In the genomic region with DNA sequence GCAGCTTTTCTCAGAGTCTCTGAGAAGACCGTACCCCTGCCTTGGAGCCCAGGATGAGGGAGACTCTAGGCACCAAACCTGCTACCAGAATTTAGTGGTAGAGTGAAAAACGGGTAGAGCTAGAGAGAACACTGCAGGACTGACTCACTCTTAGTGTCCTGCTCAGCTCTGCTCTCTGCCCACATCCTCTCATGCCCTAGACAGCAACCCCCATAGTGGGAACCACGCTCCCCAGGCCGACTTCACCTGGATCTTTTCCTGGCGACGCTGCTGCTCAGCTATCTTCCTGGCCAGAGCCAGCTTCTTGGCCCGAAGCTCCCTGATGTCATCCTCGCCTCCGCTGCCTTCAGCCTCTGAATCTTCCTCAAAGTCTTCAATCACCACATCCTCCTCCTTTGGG, we compare ENCODE assay signal across 14 cellular contexts. TPM values are rescaled to one million over a fixed set of nuclear protein-coding genes. Genes with fewer than 3 reads are reported as not detected.
DNase-seq lines count a peak whose midpoint lies in the region; ATAC-seq and TF ChIP-seq lines count a peak whose summit lies in the region.
"Had no signal": no experiment of that assay in that cellular context is flagged by ENCODE, and none has a peak within 500 bp of the region (broad histone marks: within the 10 kb centered on the region; RNA-seq: fewer than 3 reads in every experiment).

No MANE protein-coding gene starts in this region.

- H3K4me1 ChIP-seq in CD8-positive, alpha-beta memory T cell (ENCODE audit: insufficient read depth, low read length) = no peaks in the 10 kb centered on the region
- peaks cover 47% of the 10 kb centered on the region for H3K4me1 ChIP-seq in PC-3 (ENCODE audit: insufficient read depth, low read length)
- H3K4me1 ChIP-seq in colonic mucosa = peaks cover 11% of the 10 kb centered on the region

- ATAC-seq in PC-3 (peak; percentile 88), GM19455 (IDR thresholded peaks at IDR 0.05; ENCODE audit: unreplicated experiment) (no peak)

- H3K79me2 ChIP-seq in PC-3 (ENCODE audit: low read length) = no peaks in the 10 kb centered on the region

- no TSS peak for BruUV-seq in PC-3 (replicated peaks; lab: Mats Ljungman, UMichigan)

- no peaks in the 10 kb centered on the region for H3K27me3 ChIP-seq in CD8-positive, alpha-beta memory T cell (ENCODE audit: insufficient read depth, low read length, poor library complexity, severe bottlenecking)
- H3K27me3 ChIP-seq in PC-3 (ENCODE audit: low read length) (no peaks in the 10 kb centered on the region), colonic mucosa (no peaks in the 10 kb centered on the region)

- CTCF ChIA-PET in CD8-positive, alpha-beta memory T cell (lab: Charles Lee) = interaction anchor here (1.0 to 3.1 kb wide), 3 partner anchors 8 to 27 kb away, joined by 3 to 13 read pairs (median 9); a partner anchor contains a TSS
- CTCF ChIA-PET in PC-3 (lab: Charles Lee) = interaction anchor here (0.6 to 0.7 kb wide), 3 partner anchors 27 to 195 kb away, joined by 3 read pairs; no protein-coding TSS in a partner anchor

- peak overlapping the region in 1 of 7 donors; percentile 19 for H3K4me3 Mint-ChIP-seq in CD8-positive, alpha-beta memory T cell
- no peak overlapping the region for H3K4me3 Mint-ChIP-seq in neural crest cell
- H3K4me3 Mint-ChIP-seq: endodermal cell, naive B cell had no signal

- H3K9me2 ChIP-seq in PC-3 (replicated peaks; ENCODE audit: low read length) = no peaks in the 10 kb centered on the region

- no peak overlapping the region for H3K27ac ChIP-seq in CD8-positive, alpha-beta memory T cell (ENCODE audit: low read depth, low read length)
- H3K27ac ChIP-seq in PC-3 (ENCODE audit: low read length) (peak overlapping the region; percentile 86), colonic mucosa (peak overlapping the region; percentile 96)

- H4K20me1 ChIP-seq in PC-3 (ENCODE audit: low read length) = no peaks in the 10 kb centered on the region

- no peak overlapping the region for H3K4me3 ChIP-seq in CD8-positive, alpha-beta memory T cell (ENCODE audit: low read length)
- H3K4me3 ChIP-seq in PC-3 (ENCODE audit: low read length) = no peak overlapping the region
- H3K4me3 ChIP-seq in colonic mucosa = no peak overlapping the region

- no peak overlapping the region for H2AFZ ChIP-seq in PC-3 (ENCODE audit: low read length)

- peaks cover 4 to 82% (median 38%) of the 10 kb centered on the region in 3 donors for H3K36me3 Mint-ChIP-seq in CD8-positive, alpha-beta memory T cell
- H3K36me3 Mint-ChIP-seq in neural crest cell (ENCODE audit: low read depth) = peaks cover 18% of the 10 kb centered on the region

- peak overlapping the region in 7 of 8 donors; percentile 5 to 96 (median 72) for H3K27ac Mint-ChIP-seq in CD8-positive, alpha-beta memory T cell
- peak overlapping the region; percentile 55 for H3K27ac Mint-ChIP-seq in neural crest cell (ENCODE audit: unreplicated experiment)
- H3K27ac Mint-ChIP-seq: endodermal cell had no signal

- intact Hi-C loops in PC-3 (cut with micrococcal nuclease) (loop anchor here (10.0 kb wide), 1 partner anchor 93 kb away; no protein-coding TSS in a partner anchor), colonic mucosa (cut with DNase I) (no loop called here)

- H3K36me3 ChIP-seq in CD8-positive, alpha-beta memory T cell (ENCODE audit: insufficient read depth, low read length) = peaks cover 31% of the 10 kb centered on the region
- H3K36me3 ChIP-seq in PC-3 (ENCODE audit: low read depth, low read length) (no peaks in the 10 kb centered on the region), colonic mucosa (no peaks in the 10 kb centered on the region)

- no peaks in the 10 kb centered on the region for H3K27me3 Mint-ChIP-seq in CD8-positive, alpha-beta memory T cell
- no peaks in the 10 kb centered on the region for H3K27me3 Mint-ChIP-seq in neural crest cell (ENCODE audit: low read depth)
- H3K27me3 Mint-ChIP-seq: naive B cell had no signal

- H3K4me1 Mint-ChIP-seq in CD8-positive, alpha-beta memory T cell = peaks cover 9 to 52% (median 28%) of the 10 kb centered on the region in 3 donors
- H3K4me1 Mint-ChIP-seq in neural crest cell = peaks cover 22% of the 10 kb centered on the region

- peak overlapping the region; percentile 41 for H3K9ac ChIP-seq in PC-3 (ENCODE audit: low read length)
- peak overlapping the region; percentile 0 to 53 for H3K9ac ChIP-seq in colonic mucosa (ENCODE audit: low read depth in 2 of 2, low read length in 2 of 2)

- POLR2A ChIA-PET in CD8-positive, alpha-beta memory T cell (lab: Charles Lee) = interaction anchor here (0.5 to 1.2 kb wide), 3 partner anchors 11 to 36 kb away, joined by 3 to 5 read pairs (median 4); no protein-coding TSS in a partner anchor
- POLR2A ChIA-PET in PC-3 (lab: Charles Lee; ENCODE audit: unreplicated experiment) = interaction anchor here (0.8 kb wide), 1 partner anchor 13 kb away, joined by 3 read pairs; no protein-coding TSS in a partner anchor

- no peaks in the 10 kb centered on the region for H3F3A ChIP-seq in PC-3 (ENCODE audit: low read length, unreplicated experiment)

- TF ChIP-seq CTCF in PC-3 (conservative IDR thresholded peaks at IDR 0.05; ENCODE audit: low read depth, low read length) (no peak), colonic mucosa (IDR thresholded peaks at IDR 0.05) (no peak), neural crest cell (conservative IDR thresholded peaks at IDR 0.05) (no peak)

- H3K9me3 ChIP-seq in CD8-positive, alpha-beta memory T cell (ENCODE audit: low read length) = no peaks in the 10 kb centered on the region
- H3K9me3 ChIP-seq in PC-3 (ENCODE audit: low read length) (no peaks in the 10 kb centered on the region), colonic mucosa (no peaks in the 10 kb centered on the region)

- H3K9me3 Mint-ChIP-seq in CD8-positive, alpha-beta memory T cell = no peaks in the 10 kb centered on the region
- H3K9me3 Mint-ChIP-seq in neural crest cell = no peaks in the 10 kb centered on the region
- H3K9me3 Mint-ChIP-seq: endodermal cell, naive B cell had no signal

- no peak for DNase-seq in CD8-positive, alpha-beta memory T cell
- DNase-seq in PC-3 (peak; percentile 84), colonic mucosa (no peak), neural crest cell (ENCODE audit: low read depth, low spot score) (no peak), GM19240 (ENCODE audit: insufficient read length, low spot score) (no peak), T1000 (lab: John Stamatoyannopoulos, UW) (no peak)
- DNase-seq in activated CD8-positive, alpha-beta memory T cell treated with anti-CD3 and anti-CD28 coated beads, Interleukin-2, amount 50 U/mL, for 48 hours = no peak
- DNase-seq: amygdala; Calu3; endodermal cell; naive B cell; NCI-H1092 treated with DMSO at 0.1 percent for 48 hours; stimulated activated CD4-positive, alpha-beta T cell treated with anti-CD3 and anti-CD28 coated beads, Interleukin-15, amount 100 ng/mL, for 24 hours had no signal

- peak overlapping the region; percentile 56 for H3K4me2 ChIP-seq in PC-3 (ENCODE audit: low read length)

RNA-seq across cellular contexts. Expression of a gene that starts 26.7 kb away (rescaled TPM):
- 10 to 100 TPM; 39.5 to 42.7 TPM for total RNA-seq in CD8-positive, alpha-beta memory T cell
- 1.3 TPM for polyA plus RNA-seq in CD8-positive, alpha-beta memory T cell
- total RNA-seq in PC-3 (2014; rRNA removed) = 2.0 and 4.4 TPM in 2 replicates
- total RNA-seq in colonic mucosa = 10 to 100 TPM in 1 of 2 donors, 1 to 10 TPM in 1; 7.0 to 11.2 TPM
- 0.37 and 0.82 TPM in 2 replicates for total RNA-seq in neural crest cell

RNA-seq across cellular contexts. Expression of a gene that starts 39.7 kb away (rescaled TPM):
- total RNA-seq in CD8-positive, alpha-beta memory T cell = 10 to 100 TPM; 54.2 to 56.2 TPM
- 60.0 TPM for polyA plus RNA-seq in CD8-positive, alpha-beta memory T cell
- total RNA-seq in PC-3 (2014; rRNA removed) (45.7 and 58.6 TPM in 2 replicates), colonic mucosa (10 to 100 TPM; 41.0 to 49.8 TPM), neural crest cell (25.6 and 29.8 TPM in 2 replicates)

RNA-seq across cellular contexts. Expression of a gene that starts 51.6 kb away (rescaled TPM):
- 10 to 100 TPM; 38.5 to 43.8 TPM for total RNA-seq in CD8-positive, alpha-beta memory T cell
- polyA plus RNA-seq in CD8-positive, alpha-beta memory T cell = 33.2 TPM
- total RNA-seq in PC-3 (2014; rRNA removed) (47.9 and 57.4 TPM in 2 replicates), colonic mucosa (10 to 100 TPM; 22.7 to 34.4 TPM), neural crest cell (29.7 and 35.1 TPM in 2 replicates)

RNA-seq across cellular contexts. Expression of a gene that starts 56.4 kb away (rescaled TPM):
- total RNA-seq in CD8-positive, alpha-beta memory T cell = 1 to 10 TPM; 1.0 to 1.2 TPM
- polyA plus RNA-seq in CD8-positive, alpha-beta memory T cell = 0.32 TPM
- 6.9 and 7.9 TPM in 2 replicates for total RNA-seq in PC-3 (2014; rRNA removed)
- total RNA-seq in colonic mucosa = under 1 TPM; 0.32 to 0.37 TPM
- 0.36 and 0.47 TPM in 2 replicates for total RNA-seq in neural crest cell
- total RNA-seq: Calu3 had no signal
